In genomic region chr2:212173331-212173730, GRCh38 we compare ENCODE assay signal across 33 cellular contexts.
"Had no signal": no experiment of that assay in that cellular context is flagged by ENCODE, and none has a peak within 500 bp of the region (broad histone marks: within the 10 kb centered on the region; RNA-seq: fewer than 3 reads in every experiment).

No MANE protein-coding gene starts in this region.

- H3K27me3 ChIP-seq: ascending aorta, brain microvascular endothelial cell, heart left ventricle, neutrophil, ovary, sigmoid colon, uterus had no signal

- H3K4me3 ChIP-seq: ascending aorta, heart left ventricle, lung, mucosa of descending colon, ovary, prostate gland, sigmoid colon, uterus had no signal

- H3K4me1 ChIP-seq: ascending aorta, heart left ventricle, prostate gland, sigmoid colon, uterus had no signal

- H3K27me3 Mint-ChIP-seq: activated CD4-positive, alpha-beta memory T cell treated with anti-CD3 and anti-CD28 coated beads for 36 hours; activated CD4-positive, alpha-beta T cell treated with anti-CD3 and anti-CD28 coated beads, Interleukin-2, amount 10 ng/mL, durations not matched to agents 24 days and 14 days; activated naive CD4-positive, alpha-beta T cell treated with anti-CD3 and anti-CD28 coated beads, Interleukin-2, amount 10 ng/mL, durations not matched to agents 7 days and 5 days; activated naive CD8-positive, alpha-beta T cell treated with anti-CD3 and anti-CD28 coated beads, Interleukin-2, amount 10 ng/mL, durations not matched to agents 7 days and 5 days; stimulated activated naive CD8-positive, alpha-beta T cell treated with anti-CD3 and anti-CD28 coated beads, Interleukin-15, amount 100 ng/mL, for 72 hours had no signal

- H3K36me3 Mint-ChIP-seq: activated CD4-positive, alpha-beta memory T cell treated with anti-CD3 and anti-CD28 coated beads for 36 hours; activated naive CD4-positive, alpha-beta T cell treated with anti-CD3 and anti-CD28 coated beads, Interleukin-2, amount 10 ng/mL, durations not matched to agents 7 days and 5 days; activated naive CD8-positive, alpha-beta T cell treated with anti-CD3 and anti-CD28 coated beads, Interleukin-2, amount 10 ng/mL, durations not matched to agents 7 days and 5 days; stimulated activated effector memory CD8-positive, alpha-beta T cell treated with anti-CD3 and anti-CD28 coated beads, Interleukin-12 subunit alpha, Interleukin-12 subunit beta, amount 100 ng/mL, for 72 hours; type B pancreatic cell had no signal

- H3K27ac Mint-ChIP-seq: activated CD4-positive, alpha-beta memory T cell treated with anti-CD3 and anti-CD28 coated beads for 36 hours; activated CD4-positive, alpha-beta T cell treated with anti-CD3 and anti-CD28 coated beads, Interleukin-2, amount 10 ng/mL, durations not matched to agents 24 days and 14 days; activated naive CD4-positive, alpha-beta T cell treated with anti-CD3 and anti-CD28 coated beads, Interleukin-2, amount 10 ng/mL, durations not matched to agents 7 days and 5 days; activated naive CD8-positive, alpha-beta T cell treated with anti-CD3 and anti-CD28 coated beads, Interleukin-2, amount 10 ng/mL, durations not matched to agents 7 days and 5 days; activated T-helper 1 cell treated with anti-CD3 and anti-CD28 coated beads, Interleukin-12 subunit alpha, Interleukin-12 subunit beta, Interleukin-2, Interleukin-4 antibody, amounts not matched to agents 30 ng/mL and 10 ng/mL and 1 ng/mL, durations not matched to agents 14 hours and 24 hours and 36 hours; nephron; stimulated activated effector memory CD8-positive, alpha-beta T cell treated with anti-CD3 and anti-CD28 coated beads, Interleukin-12 subunit alpha, Interleukin-12 subunit beta, amount 100 ng/mL, for 72 hours; stimulated activated naive CD8-positive, alpha-beta T cell treated with anti-CD3 and anti-CD28 coated beads, Interleukin-15, amount 100 ng/mL, for 72 hours; type B pancreatic cell had no signal

- H3K9me3 ChIP-seq: mucosa of descending colon, neutrophil, prostate gland, sigmoid colon, uterus had no signal

- ATAC-seq: esophagus mucosa; heart left ventricle; left lobe of liver; mucosa of descending colon; stimulated activated effector memory CD8-positive, alpha-beta T cell treated with anti-CD3 and anti-CD28 coated beads, Interleukin-12 subunit alpha, Interleukin-12 subunit beta, amount 100 ng/mL, for 72 hours; stimulated activated naive CD8-positive, alpha-beta T cell treated with anti-CD3 and anti-CD28 coated beads, Interleukin-15, amount 100 ng/mL, for 72 hours had no signal

- H3K4me3 Mint-ChIP-seq: activated CD4-positive, alpha-beta memory T cell treated with anti-CD3 and anti-CD28 coated beads for 36 hours; activated CD4-positive, alpha-beta T cell treated with anti-CD3 and anti-CD28 coated beads, Interleukin-2, amount 10 ng/mL, durations not matched to agents 24 days and 14 days; activated naive CD4-positive, alpha-beta T cell treated with anti-CD3 and anti-CD28 coated beads, Interleukin-2, amount 10 ng/mL, durations not matched to agents 7 days and 5 days; activated naive CD8-positive, alpha-beta T cell treated with anti-CD3 and anti-CD28 coated beads, Interleukin-2, amount 10 ng/mL, durations not matched to agents 7 days and 5 days; activated T-helper 1 cell treated with anti-CD3 and anti-CD28 coated beads, Interleukin-12 subunit alpha, Interleukin-12 subunit beta, Interleukin-2, Interleukin-4 antibody, amounts not matched to agents 30 ng/mL and 10 ng/mL and 1 ng/mL, durations not matched to agents 14 hours and 24 hours and 36 hours; nephron; stimulated activated effector memory CD8-positive, alpha-beta T cell treated with anti-CD3 and anti-CD28 coated beads, Interleukin-12 subunit alpha, Interleukin-12 subunit beta, amount 100 ng/mL, for 72 hours; stimulated activated naive CD8-positive, alpha-beta T cell treated with anti-CD3 and anti-CD28 coated beads, Interleukin-15, amount 100 ng/mL, for 72 hours; type B pancreatic cell had no signal

- H3K4me1 Mint-ChIP-seq: activated CD4-positive, alpha-beta T cell treated with anti-CD3 and anti-CD28 coated beads, Interleukin-2, amount 10 ng/mL, durations not matched to agents 24 days and 14 days; activated naive CD4-positive, alpha-beta T cell treated with anti-CD3 and anti-CD28 coated beads, Interleukin-2, amount 10 ng/mL, durations not matched to agents 7 days and 5 days; activated naive CD8-positive, alpha-beta T cell treated with anti-CD3 and anti-CD28 coated beads, Interleukin-2, amount 10 ng/mL, durations not matched to agents 7 days and 5 days; stimulated activated effector memory CD8-positive, alpha-beta T cell treated with anti-CD3 and anti-CD28 coated beads, Interleukin-12 subunit alpha, Interleukin-12 subunit beta, amount 100 ng/mL, for 72 hours; stimulated activated naive CD8-positive, alpha-beta T cell treated with anti-CD3 and anti-CD28 coated beads, Interleukin-15, amount 100 ng/mL, for 72 hours had no signal

- H3K36me3 ChIP-seq: ascending aorta, brain microvascular endothelial cell, heart left ventricle, neutrophil, ovary, prostate gland, sigmoid colon, uterus had no signal

- DNase-seq: activated CD4-positive, alpha-beta memory T cell treated with anti-CD3 and anti-CD28 coated beads for 36 hours; activated CD4-positive, alpha-beta T cell treated with anti-CD3 and anti-CD28 coated beads, Interleukin-2, amount 10 ng/mL, durations not matched to agents 24 days and 14 days; activated CD4-positive, CD25-positive, alpha-beta regulatory T cell treated with anti-CD3 and anti-CD28 coated beads, Interleukin-2, amount 50 U/mL, for 72 hours; activated CD8-positive, alpha-beta memory T cell treated with anti-CD3 and anti-CD28 coated beads, Interleukin-2, amount 50 U/mL, for 4 hours; activated gamma-delta T cell; activated naive CD4-positive, alpha-beta T cell treated with anti-CD3 and anti-CD28 coated beads, Interleukin-2, amount 10 ng/mL, durations not matched to agents 7 days and 5 days; activated naive CD8-positive, alpha-beta T cell treated with anti-CD3 and anti-CD28 coated beads, Interleukin-2, amount 10 ng/mL, durations not matched to agents 7 days and 5 days; activated T-cell treated with anti-CD3 and anti-CD28 coated beads, Interleukin-2, amount 50 U/mL, for 1 hour; caudate nucleus; cortex of kidney; heart left ventricle; hypothalamus; kidney glomerular epithelial cell; mucosa of descending colon; ovary; sigmoid colon; small intestine; stimulated activated CD4-positive, alpha-beta T cell treated with anti-CD3 and anti-CD28 coated beads, Interleukin-4, amount 100 ng/mL, for 24 hours; stimulated activated naive CD8-positive, alpha-beta T cell treated with anti-CD3 and anti-CD28 coated beads, Interleukin-15, amount 100 ng/mL, for 72 hours; substantia nigra; T1000; uterus had no signal

- H3K27ac ChIP-seq: ascending aorta, brain microvascular endothelial cell, heart left ventricle, neutrophil, ovary, prostate gland, sigmoid colon, uterus had no signal
